ENCODE assay signal across 9 cellular contexts in the genomic region with DNA sequence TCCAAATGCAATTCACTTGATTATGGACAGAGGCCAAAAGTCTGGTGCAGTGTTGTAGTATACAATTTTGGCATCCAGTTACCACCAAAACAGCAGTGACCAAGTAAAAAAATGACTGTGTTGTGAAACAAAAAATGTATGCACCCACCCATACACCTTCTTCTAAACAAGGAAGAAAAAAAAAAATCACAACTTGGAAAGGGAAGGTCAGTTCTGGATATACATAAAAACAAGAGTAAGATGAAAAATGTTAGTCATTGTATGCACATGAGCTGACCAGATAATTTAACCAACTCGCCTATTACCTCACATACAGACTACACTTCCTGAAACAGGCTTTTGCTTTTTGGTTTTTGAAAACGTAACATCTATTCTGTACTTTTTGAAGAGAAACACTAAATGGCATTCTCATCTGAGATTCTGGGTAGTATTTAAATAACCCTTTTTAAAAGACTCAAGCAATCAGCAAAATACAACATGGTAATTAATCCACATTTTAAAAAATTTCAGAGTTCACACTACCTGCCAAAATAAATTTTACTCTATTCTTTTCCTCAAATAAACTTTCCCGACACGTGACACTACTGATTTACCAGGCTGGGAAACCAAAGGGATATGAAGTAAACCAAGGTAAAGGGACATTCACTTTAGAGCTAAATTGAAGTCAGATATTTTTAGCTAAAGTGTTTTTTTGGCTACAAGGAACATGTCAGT. TPM values are rescaled to one million over a fixed set of nuclear protein-coding genes. Genes with fewer than 3 reads are reported as not detected.
A peak's percentile ranks its signal among the peaks of the same experiment; 100 is the strongest.
DNase-seq lines count a peak whose midpoint lies in the region; ATAC-seq, FAIRE-seq and TF ChIP-seq lines count a peak whose summit lies in the region.
"Had no signal": no experiment of that assay in that cellular context is flagged by ENCODE, and none has a peak within 500 bp of the region (broad histone marks: within the 10 kb centered on the region; RNA-seq: fewer than 3 reads in every experiment).

No MANE protein-coding gene starts in this region.

- H3K27me3 ChIP-seq in HL-60 (ENCODE audit: insufficient read depth, poor library complexity, severe bottlenecking) (no peaks in the 10 kb centered on the region), left lung (no peaks in the 10 kb centered on the region), aorta (ENCODE audit: control insufficient read depth in 1 of 2, insufficient read depth in 2 of 2, low read length in 1 of 2) (no peaks in the 10 kb centered on the region)

- TF ChIP-seq CTCF in AG09309 (IDR thresholded peaks at IDR 0.05; ENCODE audit: control insufficient read depth, insufficient read depth, low read depth, low read length, missing control alignments) (no peak), HL-60 (IDR thresholded peaks at IDR 0.05; ENCODE audit: insufficient read depth, low read length) (no peak), left lung (IDR thresholded peaks at IDR 0.05) (no peak)

- peak overlapping the region; percentile 94 for H3K27ac ChIP-seq in HL-60 (replicated peaks)
- H3K27ac ChIP-seq in left lung: peak overlapping the region; percentile 99
- no peak overlapping the region for H3K27ac ChIP-seq in aorta (ENCODE audit: low read depth in 1 of 2, low read length in 2 of 2)

- H3K9me3 ChIP-seq in left lung: no peaks in the 10 kb centered on the region
- H3K9me3 ChIP-seq in aorta (ENCODE audit: control insufficient read depth, low read length): no peaks in the 10 kb centered on the region

- H3K4me3 ChIP-seq in AG09309 (ENCODE audit: control insufficient read depth, low read depth, low read length): peak overlapping the region; percentile 31
- H3K4me3 ChIP-seq in HL-60 (replicated peaks; ENCODE audit: insufficient read depth, low read length): peak overlapping the region; percentile 52
- H3K4me3 ChIP-seq in left lung: peak overlapping the region in 1 of 2 donors; percentile 72
- peak overlapping the region; percentile 26 to 41 for H3K4me3 ChIP-seq in aorta (ENCODE audit: low read length in 2 of 2)

- WGBS in aorta, 2 donors: 5 to 14% methylated on average over 4 of the region's 4 CpGs

- peaks cover 61% of the 10 kb centered on the region for H3K36me3 Mint-ChIP-seq in activated T-helper 17 cell treated with anti-CD3 and anti-CD28 coated beads, Interleukin-2, amount 50 U/mL, for 72 hours (ENCODE audit: low read depth)

- intact Hi-C loops in left lung (cut with DNase I) (no loop called here), aorta (cut with DNase I) (no loop called here)

- H3K27ac Mint-ChIP-seq in activated T-helper 17 cell treated with anti-CD3 and anti-CD28 coated beads, Interleukin-2, amount 50 U/mL, for 72 hours: peak overlapping the region; percentile 100

- peak overlapping the region; percentile 97 for H3K4me3 Mint-ChIP-seq in activated T-helper 17 cell treated with anti-CD3 and anti-CD28 coated beads, Interleukin-2, amount 50 U/mL, for 72 hours

- DNase-seq in AG09309 (ENCODE audit: low read depth): no peak
- DNase-seq in HL-60 (ENCODE audit: low read depth in 1 of 2, low spot score in 1 of 2): peak in 1 of 2 experiments; percentile 9
- no peak for DNase-seq in left lung
- no peak for DNase-seq in aorta
- DNase-seq in NCI-H2107 (lab: John Stamatoyannopoulos, UW): no peak
- DNase-seq in frontal cortex (ENCODE audit: low spot score in 2 of 2): no peak
- DNase-seq in NCI-H187 (lab: John Stamatoyannopoulos, UW): no peak

- H3K9me3 Mint-ChIP-seq in activated T-helper 17 cell treated with anti-CD3 and anti-CD28 coated beads, Interleukin-2, amount 50 U/mL, for 72 hours: no peaks in the 10 kb centered on the region

- peaks cover 29% of the 10 kb centered on the region for H3K4me1 Mint-ChIP-seq in activated T-helper 17 cell treated with anti-CD3 and anti-CD28 coated beads, Interleukin-2, amount 50 U/mL, for 72 hours

- H3K36me3 ChIP-seq in left lung (peaks cover 0 to 4% of the 10 kb centered on the region in 2 donors), aorta (ENCODE audit: control insufficient read depth in 1 of 2, insufficient read depth in 2 of 2, low read length in 1 of 2) (no peaks in the 10 kb centered on the region)

- no peaks in the 10 kb centered on the region for H3K27me3 Mint-ChIP-seq in activated T-helper 17 cell treated with anti-CD3 and anti-CD28 coated beads, Interleukin-2, amount 50 U/mL, for 72 hours

- no peak for ATAC-seq in activated T-helper 17 cell treated with anti-CD3 and anti-CD28 coated beads, Interleukin-2, amount 50 U/mL, for 72 hours (replicated peaks)
- ATAC-seq in left lung (no peak), aorta (ENCODE audit: low FRiP score) (no peak)
- ATAC-seq: HCT116 had no signal

- FAIRE-seq in frontal cortex (lab: Jason Lieb, UNC): no peak

- H3K4me1 ChIP-seq in left lung (peaks cover 5 to 68% of the 10 kb centered on the region in 2 donors), aorta (ENCODE audit: control insufficient read depth in 1 of 2, insufficient read depth in 2 of 2, low read length in 2 of 2) (no peaks in the 10 kb centered on the region)

RNA-seq across cellular contexts. Expression of gene GPCPD1, which starts 2.2 kb away (rescaled TPM):
- total RNA-seq in activated T-helper 17 cell treated with anti-CD3 and anti-CD28 coated beads, Interleukin-2, amount 50 U/mL, for 72 hours: 10 to 100 TPM; 15.6 to 29.4 TPM
- total RNA-seq in left lung: 10 to 100 TPM; 54.7 to 74.6 TPM
- 10 to 100 TPM; 37.8 to 55.5 TPM for total RNA-seq in aorta
- 10 to 100 TPM in 1 of 2 donors, 1 to 10 TPM in 1; 5.9 to 16.4 TPM for polyA plus RNA-seq in aorta
- 33.8 TPM for total RNA-seq in frontal cortex

Comparison
In these comparisons a context has a peak if more than half of its experiments do, and no peak if none do; other contexts are left out.
1. H3K27ac ChIP-seq: peak in HL-60 (single experiment) and left lung (2 of 2); none in aorta (0 of 2).